In genomic region chr5:168353216-168353957, GRCh38 we compare ENCODE assay signal across 1 cellular context.
TF ChIP-seq lines count a peak whose summit lies in the region.

No MANE protein-coding gene starts in this region.

TF ChIP-seq in A549, 52 proteins besides CTCF, POLR2A, EP300 and RAD21 (continued from another document):
- TF ChIP-seq, protein P1, sequence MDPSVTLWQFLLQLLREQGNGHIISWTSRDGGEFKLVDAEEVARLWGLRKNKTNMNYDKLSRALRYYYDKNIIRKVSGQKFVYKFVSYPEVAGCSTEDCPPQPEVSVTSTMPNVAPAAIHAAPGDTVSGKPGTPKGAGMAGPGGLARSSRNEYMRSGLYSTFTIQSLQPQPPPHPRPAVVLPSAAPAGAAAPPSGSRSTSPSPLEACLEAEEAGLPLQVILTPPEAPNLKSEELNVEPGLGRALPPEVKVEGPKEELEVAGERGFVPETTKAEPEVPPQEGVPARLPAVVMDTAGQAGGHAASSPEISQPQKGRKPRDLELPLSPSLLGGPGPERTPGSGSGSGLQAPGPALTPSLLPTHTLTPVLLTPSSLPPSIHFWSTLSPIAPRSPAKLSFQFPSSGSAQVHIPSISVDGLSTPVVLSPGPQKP (IDR thresholded peaks at IDR 0.05; ENCODE audit: low read depth, low read length), result no peak
- no peak for TF ChIP-seq POLR2AphosphoS2 (conservative IDR thresholded peaks at IDR 0.05; ENCODE audit: low read length)
